Comparison of ENCODE assay signal across 8 cellular contexts in the genomic region with DNA sequence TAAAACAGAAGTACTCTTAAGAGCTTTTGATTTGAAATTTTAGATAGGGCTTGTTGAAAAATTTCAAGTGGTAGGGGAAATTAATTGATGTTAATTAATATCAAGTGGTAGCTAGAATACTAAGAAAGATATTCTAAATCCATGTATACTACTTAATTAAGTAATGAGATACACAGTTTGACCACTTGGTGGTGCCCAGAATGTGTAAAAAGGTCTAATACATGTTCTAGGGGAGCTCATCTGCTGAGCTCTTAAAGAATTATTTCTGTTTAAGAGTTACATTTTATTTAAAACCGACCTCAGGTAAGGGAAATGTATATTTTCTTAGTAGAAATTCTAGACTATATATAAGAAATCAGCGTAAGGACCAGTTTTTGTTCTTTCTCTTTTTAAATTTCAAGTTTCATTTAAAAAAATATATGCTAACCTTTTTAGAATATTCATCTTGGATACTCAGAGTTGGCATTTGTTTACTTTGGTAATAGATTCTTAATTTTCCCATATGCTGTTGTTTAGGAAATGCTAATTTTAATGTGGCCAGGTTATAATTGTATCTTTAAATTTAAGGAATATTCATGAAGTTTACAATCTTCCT.
A peak's percentile ranks its signal among the peaks of the same experiment; 100 is the strongest.
DNase-seq lines count a peak whose midpoint lies in the region; ATAC-seq, FAIRE-seq and TF ChIP-seq lines count a peak whose summit lies in the region.

No MANE protein-coding gene starts in this region.

- no peak overlapping the region for H3K4me3 ChIP-seq in left ventricle myocardium inferior
- H3K4me3 ChIP-seq in adrenal gland: no peak overlapping the region
- no peak overlapping the region for H3K4me3 ChIP-seq in keratinocyte (ENCODE audit: control insufficient read depth in 2 of 3, extremely low read depth in 1 of 3, insufficient read depth in 2 of 3, low read depth in 1 of 3, low read length in 3 of 3)

- H4K20me1 ChIP-seq in keratinocyte (ENCODE audit: control insufficient read depth, extremely low read depth, insufficient read depth, low read length): no peaks in the 10 kb centered on the region

- H3K9ac ChIP-seq in keratinocyte (ENCODE audit: control insufficient read depth, extremely low read depth, insufficient read depth, low read length): no peak overlapping the region

- H3K4me2 ChIP-seq in keratinocyte (ENCODE audit: control insufficient read depth, extremely low read depth, insufficient read depth, low read depth, low read length): no peak overlapping the region

- H3K27me3 ChIP-seq in left ventricle myocardium inferior (ENCODE audit: low read depth): no peaks in the 10 kb centered on the region
- no peaks in the 10 kb centered on the region for H3K27me3 ChIP-seq in adrenal gland
- no peaks in the 10 kb centered on the region for H3K27me3 ChIP-seq in keratinocyte (ENCODE audit: control insufficient read depth, extremely low read depth, insufficient read depth, low read length)

- H3K4me1 ChIP-seq in left ventricle myocardium inferior (peaks cover 6% of the 10 kb centered on the region), adrenal gland (replicated peaks in 1 of 2) (no peaks in the 10 kb centered on the region), keratinocyte (ENCODE audit: control insufficient read depth, extremely low read depth, insufficient read depth, low read length) (no peaks in the 10 kb centered on the region)

- intact Hi-C loops in left ventricle myocardium inferior (cut with micrococcal nuclease) (no loop called here), cardiac septum (cut with DNase I) (loop anchor here (2.0 to 10.0 kb wide), 2 partner anchors 113 to 165 kb away; no protein-coding TSS in a partner anchor), adrenal gland (cut with DNase I) (loop anchor here in 1 of 2 donors (10.0 kb wide), 1 partner anchor 63 kb away; a partner anchor contains a TSS)

- ATAC-seq in GM21723 (IDR thresholded peaks at IDR 0.05; ENCODE audit: unreplicated experiment): peak; percentile 66

- no peak for TF ChIP-seq POLR2A in adrenal gland (IDR thresholded peaks at IDR 0.05)

- no peaks in the 10 kb centered on the region for H3K79me2 ChIP-seq in keratinocyte (ENCODE audit: control insufficient read depth, insufficient read depth, low read length)

- H3K9me1 ChIP-seq in keratinocyte (ENCODE audit: control insufficient read depth, extremely low read depth, insufficient read depth, low read length): no peaks in the 10 kb centered on the region

- no peak overlapping the region for H2AFZ ChIP-seq in keratinocyte (ENCODE audit: control insufficient read depth, low read length)

- dilution Hi-C loops in keratinocyte (cut with MboI; ENCODE audit: extremely low pct_ligation_motif_present, low sequenced_read_pairs): no loop called here

- TF ChIP-seq CTCF in left ventricle myocardium inferior (IDR thresholded peaks at IDR 0.05; ENCODE audit: borderline replicate concordance) (peak; percentile 60), adrenal gland (IDR thresholded peaks at IDR 0.05) (peak; percentile 26 to 60 (median 41)), keratinocyte (optimal IDR thresholded peaks at IDR 0.05 in 1 of 3, IDR thresholded peaks at IDR 0.05 in 1 of 3, conservative IDR thresholded peaks at IDR 0.05 in 1 of 3; ENCODE audit: extremely low read depth in 1 of 3, insufficient read depth in 2 of 3, low read length in 3 of 3) (peak in 2 of 3 experiments; percentile 25 to 33)

- 47 to 56% (median 50%) methylated on average over 2 of the region's 2 CpGs for WGBS in adrenal gland, 4 donors

- H3K36me3 ChIP-seq in left ventricle myocardium inferior (peaks cover 65% of the 10 kb centered on the region), adrenal gland (replicated peaks in 1 of 2) (peaks cover 0 to 13% of the 10 kb centered on the region in 2 donors), keratinocyte (ENCODE audit: control insufficient read depth in 2 of 2, extremely low read depth in 1 of 2, insufficient read depth in 2 of 2, low read length in 2 of 2) (peaks cover 6 to 12% of the 10 kb centered on the region in 2 experiments)

- no peak for FAIRE-seq in keratinocyte (lab: Jason Lieb, UNC)

- no peak overlapping the region for H3K27ac ChIP-seq in left ventricle myocardium inferior (replicated peaks)
- no peak overlapping the region for H3K27ac ChIP-seq in adrenal gland
- no peak overlapping the region for H3K27ac ChIP-seq in keratinocyte (ENCODE audit: control insufficient read depth, insufficient read depth, low read length)

- H3K9me3 ChIP-seq in left ventricle myocardium inferior (replicated peaks) (no peaks in the 10 kb centered on the region), adrenal gland (replicated peaks in 1 of 3) (no peaks in the 10 kb centered on the region), keratinocyte (ENCODE audit: control insufficient read depth, low read depth, low read length) (no peaks in the 10 kb centered on the region)

- no peak for DNase-seq in left ventricle myocardium inferior
- DNase-seq in cardiac septum (ENCODE audit: low spot score): no peak
- peak; percentile 28 for DNase-seq in NCI-H1694 (lab: John Stamatoyannopoulos, UW)
- peak in 3 of 7 donors; percentile 15 to 38 (median 24) for DNase-seq in adrenal gland
- DNase-seq in keratinocyte (ENCODE audit: low read depth, low spot score): no peak
- no peak for DNase-seq in HuH-7.5 (ENCODE audit: low spot score)
- DNase-seq in HK-2 (ENCODE audit: unreplicated experiment): no peak
